1 cellular context compared by ENCODE assay signal in genomic region chr19:19274716-19275115, GRCh38.
TF ChIP-seq lines count a peak whose summit lies in the region.

No MANE protein-coding gene starts in this region.

TF ChIP-seq in H1, 55 proteins besides CTCF, POLR2A, EP300 and RAD21:
- TF ChIP-seq NRF1 (IDR thresholded peaks at IDR 0.05; ENCODE audit: low read depth, low read length) (no peak), TAF1 (IDR thresholded peaks at IDR 0.05; ENCODE audit: low read depth, low read length) (no peak), PHF8 (conservative IDR thresholded peaks at IDR 0.05; ENCODE audit: low read depth, low read length) (no peak), YY1 (IDR thresholded peaks at IDR 0.05; ENCODE audit: low read depth, low read length) (no peak), SIX5 (IDR thresholded peaks at IDR 0.05; ENCODE audit: low read depth, low read length) (no peak), SIRT6 (IDR thresholded peaks at IDR 0.05; ENCODE audit: low read length) (no peak), TBP (IDR thresholded peaks at IDR 0.05; ENCODE audit: low read depth, low read length) (no peak), EGR1 (IDR thresholded peaks at IDR 0.05; ENCODE audit: borderline replicate concordance, low read depth, low read length) (no peak), SP1 (IDR thresholded peaks at IDR 0.05; ENCODE audit: low read depth, low read length) (no peak), JUN (IDR thresholded peaks at IDR 0.05; ENCODE audit: low read depth, low read length) (no peak), POLR2AphosphoS5 (IDR thresholded peaks at IDR 0.05; ENCODE audit: low read depth, low read length) (no peak; the same call in 1 of the 2 replicates), SP2 (IDR thresholded peaks at IDR 0.05; ENCODE audit: low read length) (no peak), SAP30 (IDR thresholded peaks at IDR 0.05; ENCODE audit: insufficient read depth, insufficient replicate concordance, low read length) (no peak), SP4 (IDR thresholded peaks at IDR 0.05; ENCODE audit: low read length) (no peak), GABPA (IDR thresholded peaks at IDR 0.05; ENCODE audit: borderline replicate concordance, insufficient read depth, low read length) (no peak), CHD7 (IDR thresholded peaks at IDR 0.05; ENCODE audit: insufficient replicate concordance, low read length) (no peak), RBBP5 (IDR thresholded peaks at IDR 0.05; ENCODE audit: borderline replicate concordance, low read depth, low read length) (no peak)
- TF ChIP-seq, protein P1, sequence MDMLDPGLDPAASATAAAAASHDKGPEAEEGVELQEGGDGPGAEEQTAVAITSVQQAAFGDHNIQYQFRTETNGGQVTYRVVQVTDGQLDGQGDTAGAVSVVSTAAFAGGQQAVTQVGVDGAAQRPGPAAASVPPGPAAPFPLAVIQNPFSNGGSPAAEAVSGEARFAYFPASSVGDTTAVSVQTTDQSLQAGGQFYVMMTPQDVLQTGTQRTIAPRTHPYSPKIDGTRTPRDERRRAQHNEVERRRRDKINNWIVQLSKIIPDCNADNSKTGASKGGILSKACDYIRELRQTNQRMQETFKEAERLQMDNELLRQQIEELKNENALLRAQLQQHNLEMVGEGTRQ (IDR thresholded peaks at IDR 0.05; ENCODE audit: low read length) = no peak
- TF ChIP-seq, protein P2, sequence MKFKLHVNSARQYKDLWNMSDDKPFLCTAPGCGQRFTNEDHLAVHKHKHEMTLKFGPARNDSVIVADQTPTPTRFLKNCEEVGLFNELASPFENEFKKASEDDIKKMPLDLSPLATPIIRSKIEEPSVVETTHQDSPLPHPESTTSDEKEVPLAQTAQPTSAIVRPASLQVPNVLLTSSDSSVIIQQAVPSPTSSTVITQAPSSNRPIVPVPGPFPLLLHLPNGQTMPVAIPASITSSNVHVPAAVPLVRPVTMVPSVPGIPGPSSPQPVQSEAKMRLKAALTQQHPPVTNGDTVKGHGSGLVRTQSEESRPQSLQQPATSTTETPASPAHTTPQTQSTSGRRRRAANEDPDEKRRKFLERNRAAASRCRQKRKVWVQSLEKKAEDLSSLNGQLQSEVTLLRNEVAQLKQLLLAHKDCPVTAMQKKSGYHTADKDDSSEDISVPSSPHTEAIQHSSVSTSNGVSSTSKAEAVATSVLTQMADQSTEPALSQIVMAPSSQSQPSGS (IDR thresholded peaks at IDR 0.05; ENCODE audit: low read length) = no peak
- TF ChIP-seq, protein P3, sequence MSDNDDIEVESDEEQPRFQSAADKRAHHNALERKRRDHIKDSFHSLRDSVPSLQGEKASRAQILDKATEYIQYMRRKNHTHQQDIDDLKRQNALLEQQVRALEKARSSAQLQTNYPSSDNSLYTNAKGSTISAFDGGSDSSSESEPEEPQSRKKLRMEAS (IDR thresholded peaks at IDR 0.05) = no peak
